In genomic region chr16:2007081-2007836, GRCh38 we compare ENCODE assay signal across 1 cellular context.
TF ChIP-seq lines count a peak whose summit lies in the region.

No MANE protein-coding gene starts in this region.

TF ChIP-seq in K562, 482 proteins besides CTCF, POLR2A, EP300 and RAD21:
- TF ChIP-seq RBFOX2 (IDR thresholded peaks at IDR 0.05; ENCODE audit: low read depth, low read length) (peak; percentile 54), ZFX (CRISPR knock-in tag; IDR thresholded peaks at IDR 0.05) (0 out of 2 replicates have a peak, but pooled peaks have one; percentile 4), HDGF (IDR thresholded peaks at IDR 0.05) (no peak), ZNF143 (CRISPR knock-in tag; IDR thresholded peaks at IDR 0.05) (0 out of 2 replicates have a peak, but pooled peaks have one; percentile 13), KLF1 (tag; IDR thresholded peaks at IDR 0.05) (no peak), DACH1 (IDR thresholded peaks at IDR 0.05; ENCODE audit: partially characterized antibody) (no peak), IRF9 (tag; IDR thresholded peaks at IDR 0.05) (no peak), E2F8 (IDR thresholded peaks at IDR 0.05; ENCODE audit: low read depth, partially characterized antibody) (no peak), FOXK1 (CRISPR knock-in tag; IDR thresholded peaks at IDR 0.05; ENCODE audit: borderline replicate concordance) (0 out of 2 replicates have a peak, but pooled peaks have one; percentile 20), ZBTB7A (IDR thresholded peaks at IDR 0.05; ENCODE audit: borderline replicate concordance, control insufficient read depth, low read depth, low read length) (peak; percentile 6; the same call in 1 of the 2 replicates), CBFA2T3 (IDR thresholded peaks at IDR 0.05) (no peak), MAX (CRISPR knock-in tag; IDR thresholded peaks at IDR 0.05) (0 out of 2 replicates have a peak, but pooled peaks have one; percentile 39), ZNF431 (CRISPR knock-in tag; IDR thresholded peaks at IDR 0.05) (no peak), POLR2G (IDR thresholded peaks at IDR 0.05; ENCODE audit: low read depth, low read length) (peak; percentile 53), MYNN (IDR thresholded peaks at IDR 0.05) (no peak), MYNN (CRISPR knock-in tag; IDR thresholded peaks at IDR 0.05) (no peak)
